In genomic region chr17:35338230-35338629, GRCh38 we compare ENCODE assay signal across 27 cellular contexts.
"Had no signal": no experiment of that assay in that cellular context is flagged by ENCODE, and none has a peak within 500 bp of the region (broad histone marks: within the 10 kb centered on the region; RNA-seq: fewer than 3 reads in every experiment).

No MANE protein-coding gene starts in this region.

- H3K4me1 ChIP-seq: stomach, suprapubic skin, testis, thyroid gland, tibial artery, tibial nerve, transverse colon, upper lobe of right lung, uterus, vagina had no signal

- H3K36me3 ChIP-seq: stomach, suprapubic skin, thoracic aorta, thyroid gland, tibial artery, tibial nerve, transverse colon, upper lobe of left lung, upper lobe of right lung, uterus, vagina had no signal

- DNase-seq: stimulated activated CD4-positive, alpha-beta T cell treated with anti-CD3 and anti-CD28 coated beads, Interleukin-2, amount 100 ng/mL, for 48 hours; stimulated activated CD4-positive, alpha-beta T cell treated with anti-CD3 and anti-CD28 coated beads, Interleukin-4, amount 100 ng/mL, for 1 hour; stimulated activated CD4-positive, alpha-beta T cell treated with anti-CD3 and anti-CD28 coated beads, Interleukin-4, amount 100 ng/mL, for 24 hours; stimulated activated CD4-positive, alpha-beta T cell treated with anti-CD3 and anti-CD28 coated beads, Interleukin-4, amount 100 ng/mL, for 4 hours; stimulated activated CD8-positive, alpha-beta memory T cell treated with anti-CD3 and anti-CD28 coated beads, Interleukin-4, amount 100 ng/mL, for 48 hours; stimulated activated naive B cell treated with anti-CD40 and anti-IgM and Interleukin-4, amounts not matched to agents 10 μg/mL and 1 μg/mL and 100 μg/mL, for 72 hours; stimulated activated naive CD4-positive, alpha-beta T cell; stimulated activated naive CD4-positive, alpha-beta T cell treated with Interleukin-2 at 50 U/mL for 16 hours; stimulated activated naive CD8-positive, alpha-beta T cell treated with anti-CD3 and anti-CD28 coated beads, Interleukin-15, amount 100 ng/mL, for 72 hours; stimulated activated naive CD8-positive, alpha-beta T cell treated with anti-CD3 and anti-CD28 coated beads, Interleukin-15, Interleukin-2, amounts not matched to agents 100 U/mL and 50 U/mL, for 24 hours; stomach; substantia nigra; testis; thyroid gland; tibial artery; transverse colon; trophoblast cell; upper lobe of left lung; upper lobe of right lung; uterus had no signal

- ATAC-seq: stimulated activated effector memory CD8-positive, alpha-beta T cell treated with anti-CD3 and anti-CD28 coated beads, Interleukin-12 subunit alpha, Interleukin-12 subunit beta, amount 100 ng/mL, for 72 hours; stimulated activated memory B cell treated with anti-CD40 and anti-IgM and Interleukin-4, amounts not matched to agents 10 μg/mL and 1 μg/mL and 100 μg/mL, for 72 hours; stimulated activated naive B cell treated with anti-CD40 and anti-IgM and Interleukin-4, amounts not matched to agents 10 μg/mL and 1 μg/mL and 100 μg/mL, for 72 hours; stimulated activated naive CD8-positive, alpha-beta T cell treated with anti-CD3 and anti-CD28 coated beads, Interleukin-15, amount 100 ng/mL, for 72 hours; stimulated activated naive CD8-positive, alpha-beta T cell treated with anti-CD3 and anti-CD28 coated beads, Interleukin-15, Interleukin-2, amounts not matched to agents 100 U/mL and 50 U/mL, for 24 hours; upper lobe of right lung had no signal

- H3K9me3 ChIP-seq: suprapubic skin, testis, thyroid gland, tibial artery, upper lobe of right lung, uterus, vagina had no signal

- H3K4me3 ChIP-seq: stomach, suprapubic skin, testis, thoracic aorta, thyroid gland, tibial artery, tibial nerve, transverse colon, upper lobe of left lung, upper lobe of right lung, uterus, vagina had no signal

- H3K27me3 ChIP-seq: testis, thyroid gland, tibial nerve, upper lobe of left lung, upper lobe of right lung, uterus, vagina had no signal

- H3K27ac ChIP-seq: stomach, suprapubic skin, testis, thoracic aorta, thyroid gland, tibial artery, tibial nerve, transverse colon, upper lobe of left lung, upper lobe of right lung, uterus, vagina had no signal

- FAIRE-seq: urothelium cell line had no signal
